In genomic region chr11:31652528-31652927, GRCh38 we compare ENCODE assay signal across 20 cellular contexts.
A peak's percentile ranks its signal among the peaks of the same experiment; 100 is the strongest.
DNase-seq lines count a peak whose midpoint lies in the region; ATAC-seq, FAIRE-seq and TF ChIP-seq lines count a peak whose summit lies in the region.
"Had no signal": no experiment of that assay in that cellular context is flagged by ENCODE, and none has a peak within 500 bp of the region (broad histone marks: within the 10 kb centered on the region; RNA-seq: fewer than 3 reads in every experiment).

No MANE protein-coding gene starts in this region.

- no peak for DNase-seq in astrocyte (ENCODE audit: low read depth)
- no peak for DNase-seq in NCI-H748 (lab: John Stamatoyannopoulos, UW; ENCODE audit: unreplicated experiment)
- no peak for DNase-seq in AG08395 (ENCODE audit: low spot score)
- DNase-seq in HCEC 1CT, result no peak
- no peak for DNase-seq in DMS53 (lab: John Stamatoyannopoulos, UW)
- DNase-seq: activated naive CD4-positive, alpha-beta T cell; effector CD8-positive, alpha-beta T cell; foreskin fibroblast; Karpas-422; NCI-H187 treated with DMSO at 0.1 percent for 48 hours; NCI-H69; RPMI8226 had no signal

- H3K4me1 ChIP-seq in astrocyte (ENCODE audit: insufficient read depth, low read length), result peaks cover 14% of the 10 kb centered on the region
- H3K4me1 ChIP-seq: BLaER1 had no signal

- no peak overlapping the region for H3K27ac ChIP-seq in astrocyte (ENCODE audit: low read depth, low read length)
- H3K27ac ChIP-seq: BLaER1, cardiac muscle cell had no signal

- no peaks in the 10 kb centered on the region for H3K27me3 ChIP-seq in astrocyte (ENCODE audit: insufficient read depth, low read length)
- H3K27me3 ChIP-seq: BLaER1, cardiac muscle cell had no signal

- H3K36me3 ChIP-seq in astrocyte (ENCODE audit: insufficient read depth, low read length), result no peaks in the 10 kb centered on the region
- H3K36me3 ChIP-seq: cardiac muscle cell had no signal

- no peak overlapping the region for H3K4me3 ChIP-seq in astrocyte (ENCODE audit: insufficient read depth, low read depth, low read length)
- H3K4me3 ChIP-seq: BLaER1, cardiac muscle cell had no signal

- no peaks in the 10 kb centered on the region for H4K20me1 ChIP-seq in astrocyte (ENCODE audit: insufficient read depth, low read length)
- H4K20me1 ChIP-seq: BLaER1 had no signal

- no peak overlapping the region for H3K4me2 ChIP-seq in astrocyte (ENCODE audit: low read length)
- H3K4me2 ChIP-seq: BLaER1 had no signal

- no peak overlapping the region for H2AFZ ChIP-seq in astrocyte (ENCODE audit: low read depth, low read length)

- peaks cover 2% of the 10 kb centered on the region for H3K36me3 Mint-ChIP-seq in astrocyte (ENCODE audit: low read depth, unreplicated experiment)

- H3K9me3 ChIP-seq in astrocyte (ENCODE audit: insufficient read depth, low read depth, low read length), result no peaks in the 10 kb centered on the region
- H3K9me3 ChIP-seq: BLaER1 had no signal

- H3K9ac ChIP-seq in astrocyte (ENCODE audit: low read length), result no peak overlapping the region
- H3K9ac ChIP-seq: BLaER1 had no signal

- ATAC-seq in GM18519 (IDR thresholded peaks at IDR 0.05; ENCODE audit: low FRiP score, unreplicated experiment) (peak; percentile 51), GM21381 (IDR thresholded peaks at IDR 0.05; ENCODE audit: unreplicated experiment) (peak; percentile 76), HG02938 (IDR thresholded peaks at IDR 0.05; ENCODE audit: unreplicated experiment) (peak; percentile 58)

- no peak for FAIRE-seq in astrocyte (lab: Jason Lieb, UNC)
- FAIRE-seq: H1 had no signal

- H3K27ac Mint-ChIP-seq in astrocyte (ENCODE audit: unreplicated experiment), result peak overlapping the region; percentile 60
- H3K27ac Mint-ChIP-seq: memory B cell; T-helper 2 cell treated with Interferon-gamma antibody and Interleukin-4, amounts not matched to agents 5 μg/mL and 100 μg/mL, for 36 hours had no signal

- TF ChIP-seq CTCF in astrocyte (IDR thresholded peaks at IDR 0.05; ENCODE audit: insufficient read depth, low read depth, low read length), result no peak

- no peaks in the 10 kb centered on the region for H3K27me3 Mint-ChIP-seq in astrocyte (ENCODE audit: low read depth, unreplicated experiment)
- H3K27me3 Mint-ChIP-seq: memory B cell had no signal

- H3K79me2 ChIP-seq in astrocyte (ENCODE audit: insufficient read depth, low read length), result no peaks in the 10 kb centered on the region

- no peak overlapping the region for H3K4me3 Mint-ChIP-seq in astrocyte (ENCODE audit: unreplicated experiment)
- H3K4me3 Mint-ChIP-seq: memory B cell; T-helper 2 cell treated with Interferon-gamma antibody and Interleukin-4, amounts not matched to agents 5 μg/mL and 100 μg/mL, for 36 hours had no signal

- peaks cover 37% of the 10 kb centered on the region for H3K4me1 Mint-ChIP-seq in astrocyte (ENCODE audit: low read depth, unreplicated experiment)
- H3K4me1 Mint-ChIP-seq: memory B cell had no signal

- H3K9me3 Mint-ChIP-seq in astrocyte (ENCODE audit: unreplicated experiment), result no peaks in the 10 kb centered on the region
- H3K9me3 Mint-ChIP-seq: memory B cell; T-helper 2 cell treated with Interferon-gamma antibody and Interleukin-4, amounts not matched to agents 5 μg/mL and 100 μg/mL, for 36 hours had no signal
